9 cellular contexts compared by ENCODE assay signal in the genomic region with DNA sequence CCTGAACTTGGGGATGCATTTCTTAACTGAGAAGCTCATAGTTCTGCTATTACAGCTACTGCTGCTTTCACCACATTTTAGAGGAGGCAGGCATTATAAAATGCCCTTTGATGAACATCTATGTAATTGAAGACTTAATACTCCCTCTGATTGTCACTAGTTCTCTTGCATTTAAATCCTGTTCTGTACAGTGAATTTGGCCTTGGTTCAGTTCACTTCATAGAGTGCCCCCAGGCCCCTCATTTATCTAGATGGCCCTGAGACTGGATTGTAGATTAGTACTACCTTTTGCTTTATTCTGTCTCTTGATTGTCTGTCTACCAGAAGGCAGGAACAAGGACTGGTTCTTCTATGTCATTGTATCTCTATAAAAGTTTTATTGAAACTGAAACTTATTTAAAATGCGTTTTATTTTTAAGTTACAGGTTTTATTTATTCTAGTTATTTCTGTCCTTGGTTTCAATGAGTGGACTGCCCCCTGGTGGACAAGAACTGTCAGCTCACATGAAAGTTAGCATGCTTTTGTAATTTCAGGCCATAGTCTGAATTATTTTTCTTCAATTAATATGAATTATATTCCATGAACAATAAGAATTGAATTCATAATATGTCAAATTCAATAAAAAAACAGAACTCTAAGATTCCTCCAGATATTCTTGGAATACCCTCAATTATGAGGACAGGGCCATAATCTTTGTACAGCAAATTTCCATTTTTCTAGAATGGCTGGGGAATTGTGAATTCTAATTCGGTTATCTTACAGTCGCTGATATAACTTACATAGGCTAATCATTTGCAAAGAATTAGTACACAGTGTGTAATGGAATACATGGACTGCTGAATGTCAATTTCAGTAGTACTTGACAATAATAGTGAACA. TPM values are rescaled to one million over a fixed set of nuclear protein-coding genes. Genes with fewer than 3 reads are reported as not detected.
DNase-seq lines count a peak whose midpoint lies in the region; ATAC-seq and TF ChIP-seq lines count a peak whose summit lies in the region.
"Had no signal": no experiment of that assay in that cellular context is flagged by ENCODE, and none has a peak within 500 bp of the region (broad histone marks: within the 10 kb centered on the region; RNA-seq: fewer than 3 reads in every experiment).

No MANE protein-coding gene starts in this region.

- peaks cover 4% of the 10 kb centered on the region for H3F3A ChIP-seq in neural progenitor cell (ENCODE audit: low read depth)

- H3K27ac ChIP-seq in SK-N-MC (no peak overlapping the region), dorsolateral prefrontal cortex (no peak overlapping the region), neural progenitor cell (no peak overlapping the region)
- H3K27ac ChIP-seq: skin epidermis had no signal

- no peaks in the 10 kb centered on the region for H3K36me3 ChIP-seq in SK-N-MC (ENCODE audit: insufficient read depth, low read length)
- H3K36me3 ChIP-seq in neural progenitor cell = no peaks in the 10 kb centered on the region

- no peaks in the 10 kb centered on the region for H4K20me1 ChIP-seq in neural progenitor cell (ENCODE audit: low read depth)

- peaks cover 18% of the 10 kb centered on the region for H3K4me1 ChIP-seq in neural progenitor cell

- no TSS peak for BruUV-seq in Calu3 (replicated peaks; lab: Mats Ljungman, UMichigan)

- H3K27me3 ChIP-seq in dorsolateral prefrontal cortex (peaks cover 0 to 23% (median 6%) of the 10 kb centered on the region in 45 donors), neural progenitor cell (peaks cover 89% of the 10 kb centered on the region)

- intact Hi-C loops in Calu3 (cut with micrococcal nuclease; ENCODE audit: unreplicated experiment) = loop anchor here (1.0 to 10.0 kb wide), 4 partner anchors 93 to 631 kb away; a partner anchor contains a TSS
- intact Hi-C loops in dorsolateral prefrontal cortex (cut with DNase I) = loop anchor here (2.0 to 10.0 kb wide), 4 partner anchors 196 to 973 kb away; no protein-coding TSS in a partner anchor

- H2AFZ ChIP-seq in neural progenitor cell (replicated peaks) = no peak overlapping the region

- no peaks in the 10 kb centered on the region for H3K9me3 ChIP-seq in SK-N-MC (ENCODE audit: low read depth, low read length)
- H3K9me3 ChIP-seq in neural progenitor cell (ENCODE audit: low read depth) = no peaks in the 10 kb centered on the region

- DNase-seq in Calu3 (peak; percentile 34), HEK293T (ENCODE audit: extremely low spot score) (peak; percentile 25), SK-N-MC (ENCODE audit: low read depth, low spot score) (peak; percentile 37), dorsolateral prefrontal cortex (peak in 5 of 10 donors; percentile 39 to 72 (median 54)), neural progenitor cell (ENCODE audit: low spot score) (peak; percentile 61), NCI-H128 (lab: John Stamatoyannopoulos, UW; ENCODE audit: unreplicated experiment) (no peak)

- H3K27me3 Mint-ChIP-seq in Calu3 (ENCODE audit: unreplicated experiment) (no peaks in the 10 kb centered on the region), neural progenitor cell (ENCODE audit: insufficient read depth, low read depth) (peaks cover 17% of the 10 kb centered on the region)

- H3K4me2 ChIP-seq in neural progenitor cell = no peak overlapping the region

- H3K9me3 Mint-ChIP-seq in Calu3 (ENCODE audit: low read depth, unreplicated experiment) = no peaks in the 10 kb centered on the region
- no peaks in the 10 kb centered on the region for H3K9me3 Mint-ChIP-seq in neural progenitor cell

- POLR2A ChIA-PET in HEK293T (lab: Yijun Ruan, JAX) = no interaction called here

- H3K9ac ChIP-seq in SK-N-MC (ENCODE audit: insufficient read length) (no peak overlapping the region), neural progenitor cell (no peak overlapping the region)

- no peak overlapping the region for H3K4me3 Mint-ChIP-seq in Calu3 (ENCODE audit: low read depth, unreplicated experiment)
- no peak overlapping the region for H3K4me3 Mint-ChIP-seq in neural progenitor cell

- H3K4me3 ChIP-seq in SK-N-MC = 0 out of 2 replicates have a peak overlapping the region, but pooled peaks have one; percentile 6
- H3K4me3 ChIP-seq in dorsolateral prefrontal cortex = no peak overlapping the region
- no peak overlapping the region for H3K4me3 ChIP-seq in neural progenitor cell
- H3K4me3 ChIP-seq: skin epidermis had no signal

- no peak for ATAC-seq in HG03039 (IDR thresholded peaks at IDR 0.05; ENCODE audit: unreplicated experiment)
- no peak for ATAC-seq in esophagus mucosa

- no peaks in the 10 kb centered on the region for H3K79me2 ChIP-seq in neural progenitor cell (ENCODE audit: low read depth)

- H3K36me3 Mint-ChIP-seq in Calu3 (ENCODE audit: insufficient read depth, unreplicated experiment) = no peaks in the 10 kb centered on the region
- H3K36me3 Mint-ChIP-seq in neural progenitor cell = no peaks in the 10 kb centered on the region

- CTCF ChIA-PET in Calu3 (lab: Charles Lee) (no interaction called here), HEK293T (lab: Yijun Ruan, JAX) (interaction anchor here (0.6 to 1.5 kb wide), 6 partner anchors 95 to 220 kb away, joined by 3 to 8 read pairs (median 3); no protein-coding TSS in a partner anchor)

- TF ChIP-seq CTCF in Calu3 (IDR thresholded peaks at IDR 0.05; ENCODE audit: unreplicated experiment) = peak; percentile 41
- TF ChIP-seq CTCF in dorsolateral prefrontal cortex (IDR thresholded peaks at IDR 0.05 in 54 of 56, conservative IDR thresholded peaks at IDR 0.05 in 2 of 56; ENCODE audit: low read depth in 1 of 56, partially characterized antibody in 56 of 56) = peak; percentile 83 to 98 (median 93)
- TF ChIP-seq CTCF in neural progenitor cell (IDR thresholded peaks at IDR 0.05) = peak; percentile 97

- H3K27ac Mint-ChIP-seq in Calu3 (ENCODE audit: unreplicated experiment) (no peak overlapping the region), neural progenitor cell (no peak overlapping the region)

- no peaks in the 10 kb centered on the region for H3K4me1 Mint-ChIP-seq in Calu3 (ENCODE audit: low read depth, unreplicated experiment)
- no peaks in the 10 kb centered on the region for H3K4me1 Mint-ChIP-seq in neural progenitor cell

TF ChIP-seq in HEK293T, 16 proteins besides CTCF, POLR2A, EP300 and RAD21:
- no peak for TF ChIP-seq CTBP1 (IDR thresholded peaks at IDR 0.05; ENCODE audit: borderline replicate concordance)
- no peak for TF ChIP-seq SP1 (IDR thresholded peaks at IDR 0.05)
- no peak for TF ChIP-seq FOXK2 (IDR thresholded peaks at IDR 0.05)
- TF ChIP-seq, protein P1, sequence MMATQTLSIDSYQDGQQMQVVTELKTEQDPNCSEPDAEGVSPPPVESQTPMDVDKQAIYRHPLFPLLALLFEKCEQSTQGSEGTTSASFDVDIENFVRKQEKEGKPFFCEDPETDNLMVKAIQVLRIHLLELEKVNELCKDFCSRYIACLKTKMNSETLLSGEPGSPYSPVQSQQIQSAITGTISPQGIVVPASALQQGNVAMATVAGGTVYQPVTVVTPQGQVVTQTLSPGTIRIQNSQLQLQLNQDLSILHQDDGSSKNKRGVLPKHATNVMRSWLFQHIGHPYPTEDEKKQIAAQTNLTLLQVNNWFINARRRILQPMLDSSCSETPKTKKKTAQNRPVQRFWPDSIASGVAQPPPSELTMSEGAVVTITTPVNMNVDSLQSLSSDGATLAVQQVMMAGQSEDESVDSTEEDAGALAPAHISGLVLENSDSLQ (IDR thresholded peaks at IDR 0.05) = no peak
TF ChIP-seq in HEK293T: peak in this region for 0.

RNA-seq across cellular contexts. Expression of a gene that starts 47.2 kb away (rescaled TPM):
- total RNA-seq in Calu3 (2022) = 67.3 and 68.3 TPM in 2 replicates
- 10 to 100 TPM; 42.8 to 88.4 (median 63.7) TPM for total RNA-seq in dorsolateral prefrontal cortex
- total RNA-seq in neural progenitor cell (ENCODE audit: low replicate concordance) = 57.4 and 71.9 TPM in 2 replicates
- total RNA-seq in esophagus mucosa = 51.5 TPM

Comparison
In these comparisons a context has a peak if more than half of its experiments do, and no peak if none do; other contexts are left out.
1. CTCF ChIP-seq: peak in every context shown above with its lines; median percentile 97 in neural progenitor cell; 93 in dorsolateral prefrontal cortex; 41 in Calu3.